In genomic region chr2:130726614-130727180, GRCh38 we compare ENCODE assay signal across 1 cellular context.
TF ChIP-seq lines count a peak whose summit lies in the region.

No MANE protein-coding gene starts in this region.

TF ChIP-seq in endothelial cell of umbilical vein, 7 proteins besides CTCF, POLR2A, EP300 and RAD21:
- no peak for TF ChIP-seq GATA2 (IDR thresholded peaks at IDR 0.05; ENCODE audit: insufficient read depth, insufficient read length, low read depth, low read length)
- TF ChIP-seq POLR2AphosphoS5 (IDR thresholded peaks at IDR 0.05; ENCODE audit: insufficient read depth, low read depth, low read length), result no peak
- TF ChIP-seq MYC (IDR thresholded peaks at IDR 0.05; ENCODE audit: low read depth, low read length), result no peak
- no peak for TF ChIP-seq EZH2 (IDR thresholded peaks at IDR 0.05; ENCODE audit: borderline replicate concordance, low read depth, low read length, severe bottlenecking)
- no peak for TF ChIP-seq FOS (IDR thresholded peaks at IDR 0.05; ENCODE audit: borderline replicate concordance, insufficient read depth, low read length)
- no peak for TF ChIP-seq JUN (IDR thresholded peaks at IDR 0.05; ENCODE audit: borderline replicate concordance, insufficient read depth, insufficient read length, low read depth)
- TF ChIP-seq MAX (IDR thresholded peaks at IDR 0.05; ENCODE audit: insufficient read depth, insufficient read length), result no peak
